11 cellular contexts compared by ENCODE assay signal in genomic region chrX:67949270-67949669, GRCh38.
"Had no signal": no experiment of that assay in that cellular context is flagged by ENCODE, and none has a peak within 500 bp of the region (broad histone marks: within the 10 kb centered on the region; RNA-seq: fewer than 3 reads in every experiment).

No MANE protein-coding gene starts in this region.

- DNase-seq: GM23248, GOT3, H7, H9, HCEC 1CT, HFFc6 had no signal

- H3K4me2 ChIP-seq: GM23338 had no signal

- H3K4me1 ChIP-seq: HAP-1 had no signal

- H3K27ac ChIP-seq: GM23248 had no signal

- H2AFZ ChIP-seq: GM23248, GM23338 had no signal

- H3K9me3 ChIP-seq: HAP-1 had no signal

- ATAC-seq: GM23338, HCT116 had no signal

- H3K4me3 ChIP-seq: GM23248, GM23338, HAP-1 had no signal

- H3K36me3 ChIP-seq: HAP-1 had no signal

- H3K9ac ChIP-seq: GM23248 had no signal

- FAIRE-seq: H1, H54 had no signal
